Comparison of ENCODE assay signal across 18 cellular contexts in genomic region chr18:37598966-37599896, GRCh38. TPM values are rescaled to one million over a fixed set of nuclear protein-coding genes. Genes with fewer than 3 reads are reported as not detected.
"Had no signal": no experiment of that assay in that cellular context is flagged by ENCODE, and none has a peak within 500 bp of the region (broad histone marks: within the 10 kb centered on the region; RNA-seq: fewer than 3 reads in every experiment).

No MANE protein-coding gene starts in this region.

- H3K9me3 ChIP-seq: gastrocnemius medialis, prostate gland, right lobe of liver, tibial artery, upper lobe of right lung had no signal

- H3K27me3 ChIP-seq: gastrocnemius medialis, right lobe of liver, tibial artery, upper lobe of right lung had no signal

- H3K4me3 ChIP-seq: gastrocnemius medialis, heart right ventricle, prostate gland, right lobe of liver, tibial artery, upper lobe of right lung had no signal

- H3K36me3 ChIP-seq: gastrocnemius medialis, heart right ventricle, prostate gland, right lobe of liver, tibial artery, upper lobe of right lung had no signal

- DNase-seq: effector memory CD4-positive, alpha-beta T cell; gastrocnemius medialis; heart right ventricle; hypothalamus; kidney glomerular epithelial cell; midbrain; naive B cell; right lobe of liver; stimulated activated CD4-positive, alpha-beta T cell treated with anti-CD3 and anti-CD28 coated beads, Interleukin-4, amount 100 ng/mL, for 1 hour; stimulated activated CD8-positive, alpha-beta memory T cell treated with anti-CD3 and anti-CD28 coated beads, Interleukin-4, amount 100 ng/mL, for 48 hours; tibial artery; upper lobe of right lung had no signal

- H3K9ac ChIP-seq: parathyroid adenoma had no signal

- ATAC-seq: esophagus mucosa; gastrocnemius medialis; heart right ventricle; stimulated activated effector memory CD8-positive, alpha-beta T cell treated with anti-CD3 and anti-CD28 coated beads, Interleukin-12 subunit alpha, Interleukin-12 subunit beta, amount 100 ng/mL, for 72 hours; upper lobe of right lung had no signal

- H3K79me2 ChIP-seq: parathyroid adenoma had no signal

- H3K4me1 ChIP-seq: gastrocnemius medialis, heart right ventricle, parathyroid adenoma, prostate gland, right lobe of liver, tibial artery, upper lobe of right lung had no signal

- H3K27ac ChIP-seq: gastrocnemius medialis, heart right ventricle, parathyroid adenoma, prostate gland, right lobe of liver, tibial artery, upper lobe of right lung had no signal

- H2AFZ ChIP-seq: parathyroid adenoma had no signal

RNA-seq across cellular contexts. Expression of gene CELF4, which starts 33.6 kb away (rescaled TPM):
- total RNA-seq: esophagus mucosa, fibroblast of villous mesenchyme, gastrocnemius medialis, renal cortical epithelial cell had no signal
